In the genomic region with DNA sequence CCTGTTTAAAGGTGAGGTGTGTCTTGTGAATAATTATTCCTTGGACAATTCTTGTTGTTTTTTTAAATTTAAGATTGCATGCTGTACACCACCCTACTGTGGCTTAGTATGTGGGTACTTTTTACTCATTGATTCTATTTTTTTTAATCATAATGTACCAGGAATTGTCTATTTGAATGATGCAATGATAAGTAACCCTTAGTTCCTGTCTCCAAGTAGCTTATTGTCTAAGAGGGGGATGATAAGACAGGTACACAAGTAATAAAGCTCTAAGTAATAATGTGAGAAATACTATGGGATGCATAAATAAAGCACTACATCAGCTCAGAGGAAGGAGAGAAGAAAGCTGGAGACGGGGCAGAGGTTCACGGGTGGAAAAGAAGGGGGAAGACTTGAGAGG, we compare ENCODE assay signal across 33 cellular contexts.
"Had no signal": no experiment of that assay in that cellular context is flagged by ENCODE, and none has a peak within 500 bp of the region (broad histone marks: within the 10 kb centered on the region; RNA-seq: fewer than 3 reads in every experiment).

No MANE protein-coding gene starts in this region.

- H3K4me3 Mint-ChIP-seq: activated CD4-positive, alpha-beta memory T cell treated with anti-CD3 and anti-CD28 coated beads for 36 hours; activated CD4-positive, alpha-beta T cell treated with anti-CD3 and anti-CD28 coated beads for 36 hours; activated CD4-positive, alpha-beta T cell treated with anti-CD3 and anti-CD28 coated beads, Interleukin-2, amount 10 ng/mL, durations not matched to agents 24 days and 14 days; activated CD8-positive, alpha-beta memory T cell treated with anti-CD3 and anti-CD28 coated beads, Interleukin-2, amount 10 ng/mL, durations not matched to agents 7 days and 5 days; activated CD8-positive, alpha-beta T cell treated with anti-CD3 and anti-CD28 coated beads, Interleukin-2, amount 10 ng/mL, durations not matched to agents 7 days and 5 days; activated naive CD8-positive, alpha-beta T cell; activated T-cell treated with anti-CD3 and anti-CD28 coated beads, Interleukin-2, amount 50 U/mL, for 24 hours; activated T-helper 17 cell treated with anti-CD3 and anti-CD28 coated beads, Interleukin-2, amount 50 U/mL, for 72 hours; effector memory CD8-positive, alpha-beta T cell; T-helper 17 cell; T-helper 2 cell treated with Interferon-gamma antibody and Interleukin-4, amounts not matched to agents 5 μg/mL and 100 μg/mL, for 36 hours had no signal

- H3K9me3 ChIP-seq: esophagus squamous epithelium, gastroesophageal sphincter had no signal

- H3K27ac ChIP-seq: brain microvascular endothelial cell had no signal

- H3K27me3 Mint-ChIP-seq: activated naive CD8-positive, alpha-beta T cell; activated T-helper 17 cell treated with anti-CD3 and anti-CD28 coated beads, Interleukin-2, amount 50 U/mL, for 72 hours had no signal

- H3K4me1 Mint-ChIP-seq: activated CD4-positive, alpha-beta T cell treated with anti-CD3 and anti-CD28 coated beads, Interleukin-2, amount 10 ng/mL, durations not matched to agents 24 days and 14 days; activated CD8-positive, alpha-beta memory T cell treated with anti-CD3 and anti-CD28 coated beads, Interleukin-2, amount 10 ng/mL, durations not matched to agents 7 days and 5 days; activated T-helper 17 cell treated with anti-CD3 and anti-CD28 coated beads, Interleukin-2, amount 50 U/mL, for 72 hours; T-helper 17 cell had no signal

- H3K9me3 Mint-ChIP-seq: activated CD4-positive, alpha-beta memory T cell treated with anti-CD3 and anti-CD28 coated beads for 36 hours; activated CD4-positive, alpha-beta T cell treated with anti-CD3 and anti-CD28 coated beads, Interleukin-2, amount 10 ng/mL, durations not matched to agents 24 days and 14 days; activated T-cell treated with anti-CD3 and anti-CD28 coated beads, Interleukin-2, amount 50 U/mL, for 24 hours; activated T-helper 17 cell treated with anti-CD3 and anti-CD28 coated beads, Interleukin-2, amount 50 U/mL, for 72 hours; effector memory CD8-positive, alpha-beta T cell; T-helper 2 cell treated with Interferon-gamma antibody and Interleukin-4, amounts not matched to agents 5 μg/mL and 100 μg/mL, for 36 hours had no signal

- H3K4me1 ChIP-seq: gastroesophageal sphincter had no signal

- ATAC-seq: activated CD4-positive, alpha-beta T cell treated with anti-CD3 and anti-CD28 coated beads for 36 hours; activated CD8-positive, alpha-beta memory T cell treated with anti-CD3 and anti-CD28 coated beads, Interleukin-2, amount 10 ng/mL, durations not matched to agents 7 days and 5 days; activated CD8-positive, alpha-beta T cell treated with anti-CD3 and anti-CD28 coated beads, Interleukin-2, amount 10 ng/mL, durations not matched to agents 7 days and 5 days; activated T-helper 17 cell treated with anti-CD3 and anti-CD28 coated beads, Interleukin-2, amount 50 U/mL, for 72 hours; effector memory CD8-positive, alpha-beta T cell; T-helper 17 cell had no signal

- H3K27ac Mint-ChIP-seq: activated CD4-positive, alpha-beta memory T cell treated with anti-CD3 and anti-CD28 coated beads for 36 hours; activated CD4-positive, alpha-beta T cell treated with anti-CD3 and anti-CD28 coated beads for 36 hours; activated CD4-positive, alpha-beta T cell treated with anti-CD3 and anti-CD28 coated beads, Interleukin-2, amount 10 ng/mL, durations not matched to agents 24 days and 14 days; activated CD8-positive, alpha-beta memory T cell treated with anti-CD3 and anti-CD28 coated beads, Interleukin-2, amount 10 ng/mL, durations not matched to agents 7 days and 5 days; activated CD8-positive, alpha-beta T cell treated with anti-CD3 and anti-CD28 coated beads, Interleukin-2, amount 10 ng/mL, durations not matched to agents 7 days and 5 days; activated naive CD8-positive, alpha-beta T cell; activated T-cell treated with anti-CD3 and anti-CD28 coated beads, Interleukin-2, amount 50 U/mL, for 24 hours; activated T-helper 17 cell treated with anti-CD3 and anti-CD28 coated beads, Interleukin-2, amount 50 U/mL, for 72 hours; effector memory CD8-positive, alpha-beta T cell; T-helper 17 cell; T-helper 2 cell treated with Interferon-gamma antibody and Interleukin-4, amounts not matched to agents 5 μg/mL and 100 μg/mL, for 36 hours had no signal

- H3K36me3 ChIP-seq: brain microvascular endothelial cell, esophagus squamous epithelium, gastroesophageal sphincter, heart right ventricle had no signal

- DNase-seq: activated CD4-positive, alpha-beta memory T cell treated with anti-CD3 and anti-CD28 coated beads for 36 hours; activated CD4-positive, alpha-beta T cell treated with anti-CD3 and anti-CD28 coated beads for 36 hours; activated CD4-positive, alpha-beta T cell treated with anti-CD3 and anti-CD28 coated beads, Interleukin-2, amount 10 ng/mL, durations not matched to agents 24 days and 14 days; activated CD4-positive, CD25-positive, alpha-beta regulatory T cell; activated CD4-positive, CD25-positive, alpha-beta regulatory T cell treated with anti-CD3 and anti-CD28 coated beads, Interleukin-2, amount 50 U/mL, for 72 hours; activated CD8-positive, alpha-beta memory T cell treated with anti-CD3 and anti-CD28 coated beads, Interleukin-2, amount 10 ng/mL, durations not matched to agents 7 days and 5 days; activated CD8-positive, alpha-beta memory T cell treated with anti-CD3 and anti-CD28 coated beads, Interleukin-2, amount 50 U/mL, for 4 hours; activated CD8-positive, alpha-beta T cell treated with anti-CD3 and anti-CD28 coated beads, Interleukin-2, amount 10 ng/mL, durations not matched to agents 7 days and 5 days; activated effector memory CD4-positive, alpha-beta T cell treated with Interleukin-2 at 50 U/mL for 16 hours; activated gamma-delta T cell treated with Interleukin-2 at 50 U/mL for 16 hours; activated naive CD4-positive, alpha-beta T cell treated with anti-CD3 and anti-CD28 coated beads, Interleukin-2, amount 50 U/mL, for 16 hours; activated naive CD4-positive, alpha-beta T cell treated with Interleukin-2 at 50 U/mL for 16 hours; activated T-cell treated with anti-CD3 and anti-CD28 coated beads, Interleukin-2, amount 50 U/mL, for 24 hours; amniotic stem cell; anterior cingulate cortex; brain microvascular endothelial cell; caudate nucleus; cortex of kidney; dermis blood vessel endothelial cell; effector CD4-positive, alpha-beta T cell; effector memory CD8-positive, alpha-beta T cell; esophagus squamous epithelium; foreskin melanocyte; heart right ventricle; T-helper 1 cell; T-helper 17 cell; T1000 had no signal

- FAIRE-seq: astrocyte, colon had no signal

- H3K27me3 ChIP-seq: brain microvascular endothelial cell, esophagus squamous epithelium, gastroesophageal sphincter, heart right ventricle had no signal

- H3K4me3 ChIP-seq: esophagus squamous epithelium, gastroesophageal sphincter, heart right ventricle had no signal
